Comparison of ENCODE assay signal across 20 cellular contexts in genomic region chr5:133919148-133920136, GRCh38. TPM values are rescaled to one million over a fixed set of nuclear protein-coding genes. Genes with fewer than 3 reads are reported as not detected.
DNase-seq lines count a peak whose midpoint lies in the region; ATAC-seq and TF ChIP-seq lines count a peak whose summit lies in the region.
"Had no signal": no experiment of that assay in that cellular context is flagged by ENCODE, and none has a peak within 500 bp of the region (broad histone marks: within the 10 kb centered on the region; RNA-seq: fewer than 3 reads in every experiment).

No MANE protein-coding gene starts in this region.

- H3K27me3 Mint-ChIP-seq in activated naive CD4-positive, alpha-beta T cell treated with anti-CD3 and anti-CD28 coated beads for 36 hours (ENCODE audit: low read depth) = no peaks in the 10 kb centered on the region
- peaks cover 40% of the 10 kb centered on the region for H3K27me3 Mint-ChIP-seq in HFFc6 (ENCODE audit: insufficient read depth)
- peaks cover 4% of the 10 kb centered on the region for H3K27me3 Mint-ChIP-seq in stimulated activated naive CD8-positive, alpha-beta T cell treated with anti-CD3 and anti-CD28 coated beads, Interleukin-15, Interleukin-2, amounts not matched to agents 100 ng/mL and 50 ng/mL, for 24 hours

- H3K9me3 Mint-ChIP-seq in activated naive CD4-positive, alpha-beta T cell treated with anti-CD3 and anti-CD28 coated beads for 36 hours = no peaks in the 10 kb centered on the region
- no peaks in the 10 kb centered on the region for H3K9me3 Mint-ChIP-seq in HFFc6
- no peaks in the 10 kb centered on the region for H3K9me3 Mint-ChIP-seq in stimulated activated naive CD8-positive, alpha-beta T cell treated with anti-CD3 and anti-CD28 coated beads, Interleukin-15, Interleukin-2, amounts not matched to agents 100 ng/mL and 50 ng/mL, for 24 hours

- TF ChIP-seq CTCF in HFFc6 (IDR thresholded peaks at IDR 0.05) (peak; percentile 35; the same call in 1 of the 2 replicates), cardiac fibroblast (IDR thresholded peaks at IDR 0.05; ENCODE audit: low read depth, low read length) (peak; percentile 17)

- H3K4me3 ChIP-seq in cardiac fibroblast (replicated peaks in 1 of 2; ENCODE audit: low read depth in 2 of 2, low read length in 2 of 2) = no peak overlapping the region
- H3K4me3 ChIP-seq: colonic mucosa, gastroesophageal sphincter, left ventricle myocardium inferior had no signal

- H3K27ac Mint-ChIP-seq in activated naive CD4-positive, alpha-beta T cell treated with anti-CD3 and anti-CD28 coated beads for 36 hours = peak overlapping the region; percentile 46
- no peak overlapping the region for H3K27ac Mint-ChIP-seq in HFFc6
- peak overlapping the region; percentile 78 for H3K27ac Mint-ChIP-seq in stimulated activated naive CD8-positive, alpha-beta T cell treated with anti-CD3 and anti-CD28 coated beads, Interleukin-15, Interleukin-2, amounts not matched to agents 100 ng/mL and 50 ng/mL, for 24 hours

- in situ Hi-C loops in ACHN (cut with HindIII; ENCODE audit: low pct_ligation_motif_present, low pct_unique_long_range_greater_than_20kb, low sequenced_read_pairs) = no loop called here

- H3K36me3 Mint-ChIP-seq in activated naive CD4-positive, alpha-beta T cell treated with anti-CD3 and anti-CD28 coated beads for 36 hours (ENCODE audit: low read depth) = no peaks in the 10 kb centered on the region
- no peaks in the 10 kb centered on the region for H3K36me3 Mint-ChIP-seq in HFFc6 (ENCODE audit: low read depth)
- H3K36me3 Mint-ChIP-seq in stimulated activated naive CD8-positive, alpha-beta T cell treated with anti-CD3 and anti-CD28 coated beads, Interleukin-15, Interleukin-2, amounts not matched to agents 100 ng/mL and 50 ng/mL, for 24 hours (ENCODE audit: low read depth) = no peaks in the 10 kb centered on the region

- intact Hi-C loops in activated naive CD4-positive, alpha-beta T cell treated with anti-CD3 and anti-CD28 coated beads for 36 hours (cut with micrococcal nuclease) = no loop called here

- no peak for DNase-seq in activated naive CD4-positive, alpha-beta T cell treated with anti-CD3 and anti-CD28 coated beads for 36 hours
- DNase-seq in activated naive CD4-positive, alpha-beta T cell (lab: John Stamatoyannopoulos, UW) = no peak
- DNase-seq in HFFc6 (no peak), cardiac fibroblast (ENCODE audit: low read depth in 2 of 2) (no peak), activated gamma-delta T cell (lab: John Stamatoyannopoulos, UW) (no peak), ACHN (no peak)
- DNase-seq: activated CD4-positive, alpha-beta T cell treated with anti-CD3 and anti-CD28 coated beads for 4 hours; aorta; colonic mucosa; COR-L47; GOT3; KBM-7; left ventricle myocardium inferior; NCI-H1092 treated with DMSO at 0.1 percent for 48 hours; occipital lobe; OCI-M1 had no signal

- no peak for ATAC-seq in GM21390 (IDR thresholded peaks at IDR 0.05; ENCODE audit: unreplicated experiment)
- ATAC-seq: gastroesophageal sphincter, sciatic nerve had no signal

- peaks cover 17% of the 10 kb centered on the region for H3K4me1 Mint-ChIP-seq in activated naive CD4-positive, alpha-beta T cell treated with anti-CD3 and anti-CD28 coated beads for 36 hours (ENCODE audit: low read depth)
- no peaks in the 10 kb centered on the region for H3K4me1 Mint-ChIP-seq in HFFc6 (ENCODE audit: low read depth)
- peaks cover 44% of the 10 kb centered on the region for H3K4me1 Mint-ChIP-seq in stimulated activated naive CD8-positive, alpha-beta T cell treated with anti-CD3 and anti-CD28 coated beads, Interleukin-15, Interleukin-2, amounts not matched to agents 100 ng/mL and 50 ng/mL, for 24 hours (ENCODE audit: low read depth)

- CTCF ChIA-PET in activated naive CD4-positive, alpha-beta T cell treated with anti-CD3 and anti-CD28 coated beads for 36 hours (lab: Charles Lee) = interaction anchor here (1.2 to 1.4 kb wide), 2 partner anchors 10 to 17 kb away, joined by 3 to 6 read pairs; no protein-coding TSS in a partner anchor

- H3K4me3 Mint-ChIP-seq in activated naive CD4-positive, alpha-beta T cell treated with anti-CD3 and anti-CD28 coated beads for 36 hours = no peak overlapping the region
- H3K4me3 Mint-ChIP-seq in HFFc6 = no peak overlapping the region
- peak overlapping the region; percentile 23 for H3K4me3 Mint-ChIP-seq in stimulated activated naive CD8-positive, alpha-beta T cell treated with anti-CD3 and anti-CD28 coated beads, Interleukin-15, Interleukin-2, amounts not matched to agents 100 ng/mL and 50 ng/mL, for 24 hours

RNA-seq across cellular contexts. Expression of gene C5orf15, which starts 49.0 kb away (rescaled TPM):
- total RNA-seq in activated naive CD4-positive, alpha-beta T cell treated with anti-CD3 and anti-CD28 coated beads for 36 hours = 10 to 100 TPM; 18.1 to 18.6 TPM
- 10 to 100 TPM; 46.2 to 63.5 (median 57.2) TPM for total RNA-seq in HFFc6 (2021; fragmentation: NEBNext Ultra II Directional; extraction: Animal tissue kit (Norgen Biotek cat#: 25700))
